In the genomic region with DNA sequence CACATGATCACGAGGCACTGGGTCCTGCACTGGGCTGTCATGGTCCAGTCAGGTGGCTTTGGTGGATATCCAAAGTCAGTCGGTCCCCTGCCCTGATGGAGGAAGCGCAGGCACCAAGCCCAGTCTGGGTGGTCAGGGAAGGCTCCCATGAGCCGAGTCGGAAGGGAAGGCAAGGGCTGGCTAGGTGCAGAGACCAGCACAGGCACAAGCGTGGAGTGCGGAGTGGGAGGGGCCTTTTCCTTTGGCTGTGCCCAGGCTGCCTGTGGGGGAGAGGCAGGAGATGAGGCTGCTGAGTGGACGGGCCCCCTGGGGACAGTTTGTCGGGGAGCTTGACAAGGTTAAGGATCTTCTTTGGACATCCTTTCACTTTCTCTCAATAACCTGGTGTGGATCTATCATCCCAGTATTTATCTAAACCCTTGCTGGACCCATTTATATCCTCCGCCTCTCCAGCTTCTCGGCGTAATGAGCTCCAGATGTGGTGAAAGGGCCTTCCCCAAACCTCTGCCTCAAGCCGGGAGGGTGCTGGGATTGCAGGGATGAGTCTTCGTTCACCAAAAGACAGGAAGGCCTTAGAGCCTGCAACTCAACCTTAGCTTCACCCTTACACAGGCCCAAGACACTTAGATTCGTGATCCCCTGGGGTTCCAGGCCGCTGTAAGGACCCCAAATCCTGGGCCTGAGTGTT, we compare ENCODE assay signal across 2 cellular contexts.
TF ChIP-seq lines count a peak whose summit lies in the region.

No MANE protein-coding gene starts in this region.

TF ChIP-seq in IMR-90, 13 proteins besides CTCF, POLR2A, EP300 and RAD21:
- TF ChIP-seq RFX5 (IDR thresholded peaks at IDR 0.05; ENCODE audit: low read depth, low read length) (no peak), MAFK (IDR thresholded peaks at IDR 0.05; ENCODE audit: low read depth, low read length) (no peak), CHD1 (IDR thresholded peaks at IDR 0.05; ENCODE audit: low read depth, low read length) (no peak), RCOR1 (IDR thresholded peaks at IDR 0.05; ENCODE audit: insufficient replicate concordance, low read length) (no peak), MAZ (IDR thresholded peaks at IDR 0.05; ENCODE audit: borderline replicate concordance, low read depth, low read length) (no peak), NFE2L2 (IDR thresholded peaks at IDR 0.05; ENCODE audit: low read depth, low read length) (no peak), BHLHE40 (IDR thresholded peaks at IDR 0.05; ENCODE audit: low read depth, low read length) (no peak), MXI1 (IDR thresholded peaks at IDR 0.05; ENCODE audit: borderline replicate concordance, low read depth, low read length) (no peak), FOS (IDR thresholded peaks at IDR 0.05; ENCODE audit: low read depth, low read length) (no peak), CEBPB (IDR thresholded peaks at IDR 0.05; ENCODE audit: low read depth, low read length) (no peak), SMC3 (IDR thresholded peaks at IDR 0.05; ENCODE audit: low read depth, low read length) (no peak)
- TF ChIP-seq, protein P1, sequence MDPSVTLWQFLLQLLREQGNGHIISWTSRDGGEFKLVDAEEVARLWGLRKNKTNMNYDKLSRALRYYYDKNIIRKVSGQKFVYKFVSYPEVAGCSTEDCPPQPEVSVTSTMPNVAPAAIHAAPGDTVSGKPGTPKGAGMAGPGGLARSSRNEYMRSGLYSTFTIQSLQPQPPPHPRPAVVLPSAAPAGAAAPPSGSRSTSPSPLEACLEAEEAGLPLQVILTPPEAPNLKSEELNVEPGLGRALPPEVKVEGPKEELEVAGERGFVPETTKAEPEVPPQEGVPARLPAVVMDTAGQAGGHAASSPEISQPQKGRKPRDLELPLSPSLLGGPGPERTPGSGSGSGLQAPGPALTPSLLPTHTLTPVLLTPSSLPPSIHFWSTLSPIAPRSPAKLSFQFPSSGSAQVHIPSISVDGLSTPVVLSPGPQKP (IDR thresholded peaks at IDR 0.05; ENCODE audit: borderline replicate concordance, low read depth, low read length), result no peak
- TF ChIP-seq, protein P2, sequence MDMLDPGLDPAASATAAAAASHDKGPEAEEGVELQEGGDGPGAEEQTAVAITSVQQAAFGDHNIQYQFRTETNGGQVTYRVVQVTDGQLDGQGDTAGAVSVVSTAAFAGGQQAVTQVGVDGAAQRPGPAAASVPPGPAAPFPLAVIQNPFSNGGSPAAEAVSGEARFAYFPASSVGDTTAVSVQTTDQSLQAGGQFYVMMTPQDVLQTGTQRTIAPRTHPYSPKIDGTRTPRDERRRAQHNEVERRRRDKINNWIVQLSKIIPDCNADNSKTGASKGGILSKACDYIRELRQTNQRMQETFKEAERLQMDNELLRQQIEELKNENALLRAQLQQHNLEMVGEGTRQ (IDR thresholded peaks at IDR 0.05; ENCODE audit: low read depth, low read length), result no peak

TF ChIP-seq in endothelial cell of umbilical vein, 7 proteins besides CTCF, POLR2A, EP300 and RAD21:
- TF ChIP-seq MYC (IDR thresholded peaks at IDR 0.05; ENCODE audit: low read depth, low read length), result no peak
- TF ChIP-seq, protein P3, sequence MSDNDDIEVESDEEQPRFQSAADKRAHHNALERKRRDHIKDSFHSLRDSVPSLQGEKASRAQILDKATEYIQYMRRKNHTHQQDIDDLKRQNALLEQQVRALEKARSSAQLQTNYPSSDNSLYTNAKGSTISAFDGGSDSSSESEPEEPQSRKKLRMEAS (IDR thresholded peaks at IDR 0.05; ENCODE audit: insufficient read depth, insufficient read length), result no peak
- TF ChIP-seq POLR2AphosphoS5 (IDR thresholded peaks at IDR 0.05; ENCODE audit: insufficient read depth, low read depth, low read length), result no peak
- TF ChIP-seq JUN (IDR thresholded peaks at IDR 0.05; ENCODE audit: borderline replicate concordance, insufficient read depth, insufficient read length, low read depth), result no peak
- TF ChIP-seq GATA2 (IDR thresholded peaks at IDR 0.05; ENCODE audit: insufficient read depth, insufficient read length, low read depth, low read length), result no peak
- TF ChIP-seq FOS (IDR thresholded peaks at IDR 0.05; ENCODE audit: borderline replicate concordance, insufficient read depth, low read length), result no peak
- TF ChIP-seq EZH2 (IDR thresholded peaks at IDR 0.05; ENCODE audit: borderline replicate concordance, low read depth, low read length, severe bottlenecking), result no peak
